ENCODE assay signal across 18 cellular contexts in the genomic region with DNA sequence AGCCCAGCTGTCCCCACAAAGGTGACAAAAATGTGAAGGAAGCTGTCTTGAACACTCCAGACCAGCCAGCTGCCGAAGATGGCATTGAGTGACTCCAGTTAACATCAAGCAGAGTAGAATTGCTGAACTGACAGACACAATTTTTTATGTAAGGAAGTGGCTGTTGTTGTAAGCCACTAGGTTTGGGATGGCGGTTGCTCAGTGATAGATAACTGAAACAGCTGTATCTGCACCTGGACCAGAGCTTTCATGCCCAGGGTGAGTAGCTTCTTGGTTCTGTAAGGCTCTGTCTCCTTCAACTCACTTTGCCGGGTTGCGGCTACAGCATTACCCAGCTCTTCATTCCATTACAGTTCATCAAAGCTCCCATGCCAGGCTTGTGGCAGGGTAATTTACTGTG.
DNase-seq lines count a peak whose midpoint lies in the region; ATAC-seq lines count a peak whose summit lies in the region.
"Had no signal": no experiment of that assay in that cellular context is flagged by ENCODE, and none has a peak within 500 bp of the region (broad histone marks: within the 10 kb centered on the region; RNA-seq: fewer than 3 reads in every experiment).

No MANE protein-coding gene starts in this region.

- peaks cover 20% of the 10 kb centered on the region for H3K4me1 ChIP-seq in effector memory CD4-positive, alpha-beta T cell (ENCODE audit: control insufficient read depth, insufficient read depth, low read length, poor library complexity, severe bottlenecking)

- H3K4me3 Mint-ChIP-seq in activated naive CD8-positive, alpha-beta T cell, result peak overlapping the region; percentile 48
- H3K4me3 Mint-ChIP-seq in activated naive CD8-positive, alpha-beta T cell treated with anti-CD3 and anti-CD28 coated beads, Interleukin-2, amount 50 U/mL, for 24 hours, result no peak overlapping the region
- H3K4me3 Mint-ChIP-seq in T-helper 1 cell treated with Interleukin-12 subunit alpha and Interleukin-12 subunit beta and Interleukin-4 antibody, amounts not matched to agents 30 μg/mL and 1 μg/mL, for 36 hours, result peak overlapping the region; percentile 71
- H3K4me3 Mint-ChIP-seq: endodermal cell, H9, nephron progenitor cell had no signal

- H3K9me3 Mint-ChIP-seq in activated naive CD8-positive, alpha-beta T cell (ENCODE audit: low read depth), result no peaks in the 10 kb centered on the region
- H3K9me3 Mint-ChIP-seq in activated naive CD8-positive, alpha-beta T cell treated with anti-CD3 and anti-CD28 coated beads, Interleukin-2, amount 50 U/mL, for 24 hours, result no peaks in the 10 kb centered on the region
- no peaks in the 10 kb centered on the region for H3K9me3 Mint-ChIP-seq in T-helper 1 cell treated with Interleukin-12 subunit alpha and Interleukin-12 subunit beta and Interleukin-4 antibody, amounts not matched to agents 30 μg/mL and 1 μg/mL, for 36 hours
- H3K9me3 Mint-ChIP-seq: endodermal cell, nephron progenitor cell had no signal

- peak overlapping the region; percentile 84 for H3K27ac Mint-ChIP-seq in activated naive CD8-positive, alpha-beta T cell
- no peak overlapping the region for H3K27ac Mint-ChIP-seq in activated naive CD8-positive, alpha-beta T cell treated with anti-CD3 and anti-CD28 coated beads, Interleukin-2, amount 50 U/mL, for 24 hours
- H3K27ac Mint-ChIP-seq in T-helper 1 cell treated with Interleukin-12 subunit alpha and Interleukin-12 subunit beta and Interleukin-4 antibody, amounts not matched to agents 30 μg/mL and 1 μg/mL, for 36 hours, result peak overlapping the region; percentile 87
- H3K27ac Mint-ChIP-seq: endodermal cell, nephron progenitor cell had no signal

- no peak overlapping the region for H3K4me3 ChIP-seq in effector memory CD4-positive, alpha-beta T cell (ENCODE audit: insufficient read depth, low read depth, low read length, poor library complexity, severe bottlenecking)
- H3K4me3 ChIP-seq: right atrium auricular region, thyroid gland had no signal

- no peaks in the 10 kb centered on the region for H3K36me3 ChIP-seq in effector memory CD4-positive, alpha-beta T cell (ENCODE audit: control insufficient read depth, insufficient read depth, low read length)
- H3K36me3 ChIP-seq: right atrium auricular region, thyroid gland had no signal

- no peaks in the 10 kb centered on the region for H3K9me3 ChIP-seq in effector memory CD4-positive, alpha-beta T cell (ENCODE audit: control insufficient read depth, low read length)
- H3K9me3 ChIP-seq: right atrium auricular region, thyroid gland had no signal

- H3K36me3 Mint-ChIP-seq in activated naive CD8-positive, alpha-beta T cell, result peaks cover 3% of the 10 kb centered on the region
- H3K36me3 Mint-ChIP-seq in activated naive CD8-positive, alpha-beta T cell treated with anti-CD3 and anti-CD28 coated beads, Interleukin-2, amount 50 U/mL, for 24 hours (ENCODE audit: low read depth), result no peaks in the 10 kb centered on the region
- H3K36me3 Mint-ChIP-seq in T-helper 1 cell treated with Interleukin-12 subunit alpha and Interleukin-12 subunit beta and Interleukin-4 antibody, amounts not matched to agents 30 μg/mL and 1 μg/mL, for 36 hours (ENCODE audit: low read depth), result peaks cover 3% of the 10 kb centered on the region

- H3K27ac ChIP-seq in effector memory CD4-positive, alpha-beta T cell (ENCODE audit: insufficient read depth, low read length, poor library complexity, severe bottlenecking), result peak overlapping the region; percentile 38
- H3K27ac ChIP-seq: right atrium auricular region, RWPE1 had no signal

- H3K27me3 ChIP-seq in effector memory CD4-positive, alpha-beta T cell (replicated peaks; ENCODE audit: control insufficient read depth, insufficient read depth, low read length, poor library complexity, severe bottlenecking), result no peaks in the 10 kb centered on the region
- H3K27me3 ChIP-seq: right atrium auricular region, thyroid gland had no signal

- ATAC-seq in activated naive CD8-positive, alpha-beta T cell treated with anti-CD3 and anti-CD28 coated beads, Interleukin-2, amount 50 U/mL, for 24 hours, result no peak
- no peak for ATAC-seq in HG03457 (IDR thresholded peaks at IDR 0.05; ENCODE audit: unreplicated experiment)

- DNase-seq in activated naive CD8-positive, alpha-beta T cell treated with anti-CD3 and anti-CD28 coated beads, Interleukin-2, amount 50 U/mL, for 24 hours, result no peak
- DNase-seq in effector memory CD4-positive, alpha-beta T cell, result no peak
- DNase-seq in HUDEP-2 (lab: John Stamatoyannopoulos, UW; ENCODE audit: unreplicated experiment in 76 of 76) (no peak), COR-L47 (lab: John Stamatoyannopoulos, UW) (no peak), midbrain (lab: John Stamatoyannopoulos, UW) (no peak)
- DNase-seq: activated CD4-positive, CD25-positive, alpha-beta regulatory T cell; DMS53; endodermal cell; H9; NCI-H1092; NCI-H82; nephron progenitor cell; thyroid gland had no signal

- no peaks in the 10 kb centered on the region for H3K27me3 Mint-ChIP-seq in activated naive CD8-positive, alpha-beta T cell
- no peaks in the 10 kb centered on the region for H3K27me3 Mint-ChIP-seq in activated naive CD8-positive, alpha-beta T cell treated with anti-CD3 and anti-CD28 coated beads, Interleukin-2, amount 50 U/mL, for 24 hours
- H3K27me3 Mint-ChIP-seq in T-helper 1 cell treated with Interleukin-12 subunit alpha and Interleukin-12 subunit beta and Interleukin-4 antibody, amounts not matched to agents 30 μg/mL and 1 μg/mL, for 36 hours (ENCODE audit: low read depth), result no peaks in the 10 kb centered on the region

- peaks cover 54% of the 10 kb centered on the region for H3K4me1 Mint-ChIP-seq in activated naive CD8-positive, alpha-beta T cell (ENCODE audit: low read depth)
- peaks cover 40% of the 10 kb centered on the region for H3K4me1 Mint-ChIP-seq in activated naive CD8-positive, alpha-beta T cell treated with anti-CD3 and anti-CD28 coated beads, Interleukin-2, amount 50 U/mL, for 24 hours
- peaks cover 45% of the 10 kb centered on the region for H3K4me1 Mint-ChIP-seq in T-helper 1 cell treated with Interleukin-12 subunit alpha and Interleukin-12 subunit beta and Interleukin-4 antibody, amounts not matched to agents 30 μg/mL and 1 μg/mL, for 36 hours (ENCODE audit: low read depth)
